28 cellular contexts compared by ENCODE assay signal in genomic region chrX:41750720-41751119, GRCh38. TPM values are rescaled to one million over a fixed set of nuclear protein-coding genes. Genes with fewer than 3 reads are reported as not detected.
"Had no signal": no experiment of that assay in that cellular context is flagged by ENCODE, and none has a peak within 500 bp of the region (broad histone marks: within the 10 kb centered on the region; RNA-seq: fewer than 3 reads in every experiment).

No MANE protein-coding gene starts in this region.

- DNase-seq: colonic mucosa; cortex of kidney; dermis blood vessel endothelial cell; dorsolateral prefrontal cortex; effector CD4-positive, alpha-beta T cell; effector CD8-positive, alpha-beta T cell; effector memory CD4-positive, alpha-beta T cell; effector memory CD8-positive, alpha-beta T cell; endodermal cell; erythroblast; esophagus squamous epithelium; foreskin fibroblast; foreskin keratinocyte; foreskin melanocyte; gastrocnemius medialis; glutamatergic neuron; head of caudate nucleus; heart left ventricle; heart right ventricle had no signal

- H3K4me1 ChIP-seq: colonic mucosa, esophagus muscularis mucosa, esophagus squamous epithelium, foreskin keratinocyte, gastrocnemius medialis, gastroesophageal sphincter, heart left ventricle, heart right ventricle had no signal

- H3K9me3 ChIP-seq: colonic mucosa, esophagus muscularis mucosa, esophagus squamous epithelium, gastrocnemius medialis, gastroesophageal sphincter, heart left ventricle, heart right ventricle had no signal

- ATAC-seq: effector memory CD8-positive, alpha-beta T cell; esophagus mucosa; foreskin keratinocyte; gastrocnemius medialis; gastroesophageal sphincter; heart left ventricle; heart right ventricle had no signal

- H2AFZ ChIP-seq: hepatocyte had no signal

- H3K27me3 ChIP-seq: colonic mucosa, esophagus muscularis mucosa, esophagus squamous epithelium, foreskin keratinocyte, gastrocnemius medialis, gastroesophageal sphincter, heart left ventricle, hepatocyte had no signal

- FAIRE-seq: endometrium, endothelial cell of umbilical vein had no signal

- H3K4me2 ChIP-seq: hepatocyte had no signal

- H3K4me3 ChIP-seq: colonic mucosa, coronary artery, dorsolateral prefrontal cortex, esophagus muscularis mucosa, esophagus squamous epithelium, gastrocnemius medialis, gastroesophageal sphincter, heart left ventricle, heart right ventricle, hepatocyte had no signal

- H3K36me3 ChIP-seq: colonic mucosa, esophagus muscularis mucosa, esophagus squamous epithelium, gastrocnemius medialis, gastroesophageal sphincter, heart left ventricle, heart right ventricle had no signal

- H3K27ac ChIP-seq: colonic mucosa, coronary artery, dorsolateral prefrontal cortex, epithelial cell of prostate, esophagus muscularis mucosa, esophagus squamous epithelium, foreskin keratinocyte, gastrocnemius medialis, gastroesophageal sphincter, heart left ventricle, heart right ventricle, hepatocyte had no signal

RNA-seq across cellular contexts. Expression of gene GPR82, which starts 26.7 kb away (rescaled TPM):
- polyA plus RNA-seq: endothelial cell of umbilical vein, fibroblast of lung, foreskin keratinocyte had no signal
